ENCODE assay signal across 1 cellular context in the genomic region with DNA sequence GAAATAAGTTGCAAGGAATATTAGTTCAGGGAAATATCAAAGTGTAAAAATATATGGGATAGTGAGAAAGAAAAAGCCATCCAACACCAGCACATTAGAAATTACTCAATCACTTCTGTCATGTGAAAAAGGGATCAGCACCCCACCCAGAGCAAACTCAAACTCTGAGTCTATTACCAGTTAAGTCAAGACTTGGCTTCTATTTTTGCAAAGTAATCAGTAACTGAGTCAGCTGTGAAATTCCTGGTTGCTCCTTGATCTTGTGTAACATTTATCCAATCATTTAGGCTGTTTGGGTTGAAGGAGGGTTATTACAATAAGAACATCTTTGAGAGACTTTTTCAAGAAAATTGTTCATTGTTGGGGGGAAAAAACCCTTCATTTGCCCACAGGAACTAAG.
TF ChIP-seq lines count a peak whose summit lies in the region.

No MANE protein-coding gene starts in this region.

TF ChIP-seq in HepG2, 621 proteins besides CTCF, POLR2A, EP300 and RAD21 (continued from another document):
- TF ChIP-seq, protein P1, sequence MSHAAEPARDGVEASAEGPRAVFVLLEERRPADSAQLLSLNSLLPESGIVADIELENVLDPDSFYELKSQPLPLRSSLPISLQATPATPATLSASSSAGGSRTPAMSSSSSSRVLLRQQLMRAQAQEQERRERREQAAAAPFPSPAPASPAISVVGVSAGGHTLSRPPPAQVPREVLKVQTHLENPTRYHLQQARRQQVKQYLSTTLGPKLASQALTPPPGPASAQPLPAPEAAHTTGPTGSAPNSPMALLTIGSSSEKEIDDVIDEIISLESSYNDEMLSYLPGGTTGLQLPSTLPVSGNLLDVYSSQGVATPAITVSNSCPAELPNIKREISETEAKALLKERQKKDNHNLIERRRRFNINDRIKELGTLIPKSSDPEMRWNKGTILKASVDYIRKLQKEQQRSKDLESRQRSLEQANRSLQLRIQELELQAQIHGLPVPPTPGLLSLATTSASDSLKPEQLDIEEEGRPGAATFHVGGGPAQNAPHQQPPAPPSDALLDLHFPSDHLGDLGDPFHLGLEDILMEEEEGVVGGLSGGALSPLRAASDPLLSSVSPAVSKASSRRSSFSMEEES (CRISPR knock-in tag; IDR thresholded peaks at IDR 0.05), result no peak; the same call in 1 of the 2 replicates
- TF ChIP-seq KDM5B (CRISPR knock-in tag; IDR thresholded peaks at IDR 0.05; ENCODE audit: borderline replicate concordance) (no peak), EED (CRISPR knock-in tag; IDR thresholded peaks at IDR 0.05) (no peak), MAFK (conservative IDR thresholded peaks at IDR 0.05 in 1 of 2, IDR thresholded peaks at IDR 0.05 in 1 of 2; ENCODE audit: low read length in 2 of 2) (peak; percentile 65 to 87), ZNF205 (CRISPR knock-in tag; IDR thresholded peaks at IDR 0.05) (no peak), JUN (CRISPR knock-in tag; IDR thresholded peaks at IDR 0.05) (no peak), CCDC6 (CRISPR knock-in tag; IDR thresholded peaks at IDR 0.05) (no peak), ZNF878 (CRISPR knock-in tag; IDR thresholded peaks at IDR 0.05) (no peak), GLI4 (CRISPR knock-in tag; IDR thresholded peaks at IDR 0.05; ENCODE audit: borderline replicate concordance) (no peak), DMAP1 (CRISPR knock-in tag; IDR thresholded peaks at IDR 0.05) (no peak), HMG20B (CRISPR knock-in tag; conservative IDR thresholded peaks at IDR 0.05) (no peak), CREM (IDR thresholded peaks at IDR 0.05) (peak; percentile 21; the same call in 1 of the 2 replicates), CREM (CRISPR knock-in tag; IDR thresholded peaks at IDR 0.05) (no peak), SAP130 (CRISPR knock-in tag; IDR thresholded peaks at IDR 0.05; ENCODE audit: low read depth) (peak; percentile 58), NPAS2 (CRISPR knock-in tag; IDR thresholded peaks at IDR 0.05; ENCODE audit: borderline replicate concordance) (no peak), ZNF709 (CRISPR knock-in tag; IDR thresholded peaks at IDR 0.05) (no peak), ZNF337 (CRISPR knock-in tag; IDR thresholded peaks at IDR 0.05; ENCODE audit: borderline replicate concordance, low read depth) (no peak), ZFP1 (CRISPR knock-in tag; IDR thresholded peaks at IDR 0.05) (no peak), MED1 (CRISPR knock-in tag; IDR thresholded peaks at IDR 0.05) (0 out of 2 replicates have a peak, but pooled peaks have one; percentile 11), ZNF615 (CRISPR knock-in tag; IDR thresholded peaks at IDR 0.05; ENCODE audit: borderline replicate concordance) (no peak), GTF3A (CRISPR knock-in tag; conservative IDR thresholded peaks at IDR 0.05) (no peak), BCL6 (CRISPR knock-in tag; IDR thresholded peaks at IDR 0.05) (peak; percentile 83), SIX4 (CRISPR knock-in tag; IDR thresholded peaks at IDR 0.05) (no peak), MYC (CRISPR knock-in tag; IDR thresholded peaks at IDR 0.05; ENCODE audit: borderline replicate concordance) (no peak), FOXK2 (IDR thresholded peaks at IDR 0.05) (no peak)
- TF ChIP-seq, protein P2, sequence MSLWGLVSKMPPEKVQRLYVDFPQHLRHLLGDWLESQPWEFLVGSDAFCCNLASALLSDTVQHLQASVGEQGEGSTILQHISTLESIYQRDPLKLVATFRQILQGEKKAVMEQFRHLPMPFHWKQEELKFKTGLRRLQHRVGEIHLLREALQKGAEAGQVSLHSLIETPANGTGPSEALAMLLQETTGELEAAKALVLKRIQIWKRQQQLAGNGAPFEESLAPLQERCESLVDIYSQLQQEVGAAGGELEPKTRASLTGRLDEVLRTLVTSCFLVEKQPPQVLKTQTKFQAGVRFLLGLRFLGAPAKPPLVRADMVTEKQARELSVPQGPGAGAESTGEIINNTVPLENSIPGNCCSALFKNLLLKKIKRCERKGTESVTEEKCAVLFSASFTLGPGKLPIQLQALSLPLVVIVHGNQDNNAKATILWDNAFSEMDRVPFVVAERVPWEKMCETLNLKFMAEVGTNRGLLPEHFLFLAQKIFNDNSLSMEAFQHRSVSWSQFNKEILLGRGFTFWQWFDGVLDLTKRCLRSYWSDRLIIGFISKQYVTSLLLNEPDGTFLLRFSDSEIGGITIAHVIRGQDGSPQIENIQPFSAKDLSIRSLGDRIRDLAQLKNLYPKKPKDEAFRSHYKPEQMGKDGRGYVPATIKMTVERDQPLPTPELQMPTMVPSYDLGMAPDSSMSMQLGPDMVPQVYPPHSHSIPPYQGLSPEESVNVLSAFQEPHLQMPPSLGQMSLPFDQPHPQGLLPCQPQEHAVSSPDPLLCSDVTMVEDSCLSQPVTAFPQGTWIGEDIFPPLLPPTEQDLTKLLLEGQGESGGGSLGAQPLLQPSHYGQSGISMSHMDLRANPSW (CRISPR knock-in tag; IDR thresholded peaks at IDR 0.05; ENCODE audit: borderline replicate concordance), result no peak
- TF ChIP-seq, protein P3, sequence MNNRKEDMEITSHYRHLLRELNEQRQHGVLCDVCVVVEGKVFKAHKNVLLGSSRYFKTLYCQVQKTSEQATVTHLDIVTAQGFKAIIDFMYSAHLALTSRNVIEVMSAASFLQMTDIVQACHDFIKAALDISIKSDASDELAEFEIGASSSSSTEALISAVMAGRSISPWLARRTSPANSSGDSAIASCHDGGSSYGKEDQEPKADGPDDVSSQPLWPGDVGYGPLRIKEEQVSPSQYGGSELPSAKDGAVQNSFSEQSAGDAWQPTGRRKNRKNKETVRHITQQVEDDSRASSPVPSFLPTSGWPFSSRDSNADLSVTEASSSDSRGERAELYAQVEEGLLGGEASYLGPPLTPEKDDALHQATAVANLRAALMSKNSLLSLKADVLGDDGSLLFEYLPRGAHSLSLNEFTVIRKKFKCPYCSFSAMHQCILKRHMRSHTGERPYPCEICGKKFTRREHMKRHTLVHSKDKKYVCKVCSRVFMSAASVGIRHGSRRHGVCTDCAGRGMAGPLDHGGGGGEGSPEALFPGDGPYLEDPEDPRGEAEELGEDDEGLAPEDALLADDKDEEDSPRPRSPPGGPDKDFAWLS (CRISPR knock-in tag; IDR thresholded peaks at IDR 0.05; ENCODE audit: borderline replicate concordance), result no peak
- TF ChIP-seq, protein P4, sequence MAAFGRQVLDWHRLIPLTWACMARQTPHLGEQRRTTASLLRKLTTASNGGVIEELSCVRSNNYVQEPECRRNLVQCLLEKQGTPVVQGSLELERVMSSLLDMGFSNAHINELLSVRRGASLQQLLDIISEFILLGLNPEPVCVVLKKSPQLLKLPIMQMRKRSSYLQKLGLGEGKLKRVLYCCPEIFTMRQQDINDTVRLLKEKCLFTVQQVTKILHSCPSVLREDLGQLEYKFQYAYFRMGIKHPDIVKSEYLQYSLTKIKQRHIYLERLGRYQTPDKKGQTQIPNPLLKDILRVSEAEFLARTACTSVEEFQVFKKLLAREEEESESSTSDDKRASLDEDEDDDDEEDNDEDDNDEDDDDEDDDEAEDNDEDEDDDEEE (CRISPR knock-in tag; IDR thresholded peaks at IDR 0.05), result no peak
- TF ChIP-seq, protein P5, sequence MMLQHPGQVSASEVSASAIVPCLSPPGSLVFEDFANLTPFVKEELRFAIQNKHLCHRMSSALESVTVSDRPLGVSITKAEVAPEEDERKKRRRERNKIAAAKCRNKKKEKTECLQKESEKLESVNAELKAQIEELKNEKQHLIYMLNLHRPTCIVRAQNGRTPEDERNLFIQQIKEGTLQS (CRISPR knock-in tag; IDR thresholded peaks at IDR 0.05), result no peak
- TF ChIP-seq, protein P6, sequence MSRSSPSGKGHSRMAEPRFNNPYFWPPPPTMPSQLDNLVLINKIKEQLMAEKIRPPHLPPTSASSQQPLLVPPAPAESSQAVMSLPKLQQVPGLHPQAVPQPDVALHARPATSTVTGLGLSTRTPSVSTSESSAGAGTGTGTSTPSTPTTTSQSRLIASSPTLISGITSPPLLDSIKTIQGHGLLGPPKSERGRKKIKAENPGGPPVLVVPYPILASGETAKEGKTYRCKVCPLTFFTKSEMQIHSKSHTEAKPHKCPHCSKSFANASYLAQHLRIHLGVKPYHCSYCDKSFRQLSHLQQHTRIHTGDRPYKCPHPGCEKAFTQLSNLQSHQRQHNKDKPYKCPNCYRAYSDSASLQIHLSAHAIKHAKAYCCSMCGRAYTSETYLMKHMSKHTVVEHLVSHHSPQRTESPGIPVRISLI (CRISPR knock-in tag; IDR thresholded peaks at IDR 0.05; ENCODE audit: borderline replicate concordance), result no peak
- TF ChIP-seq, protein P7, sequence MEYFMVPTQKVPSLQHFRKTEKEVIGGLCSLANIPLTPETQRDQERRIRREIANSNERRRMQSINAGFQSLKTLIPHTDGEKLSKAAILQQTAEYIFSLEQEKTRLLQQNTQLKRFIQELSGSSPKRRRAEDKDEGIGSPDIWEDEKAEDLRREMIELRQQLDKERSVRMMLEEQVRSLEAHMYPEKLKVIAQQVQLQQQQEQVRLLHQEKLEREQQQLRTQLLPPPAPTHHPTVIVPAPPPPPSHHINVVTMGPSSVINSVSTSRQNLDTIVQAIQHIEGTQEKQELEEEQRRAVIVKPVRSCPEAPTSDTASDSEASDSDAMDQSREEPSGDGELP (IDR thresholded peaks at IDR 0.05; ENCODE audit: borderline replicate concordance, low read depth), result peak; percentile 72; the same call in 1 of the 2 replicates
